ENCODE assay signal across 9 cellular contexts in genomic region chr6:112216699-112217551, GRCh38. TPM values are rescaled to one million over a fixed set of nuclear protein-coding genes. Genes with fewer than 3 reads are reported as not detected.
DNase-seq lines count a peak whose midpoint lies in the region; ATAC-seq and TF ChIP-seq lines count a peak whose summit lies in the region.
"Had no signal": no experiment of that assay in that cellular context is flagged by ENCODE, and none has a peak within 500 bp of the region (broad histone marks: within the 10 kb centered on the region; RNA-seq: fewer than 3 reads in every experiment).

No MANE protein-coding gene starts in this region.

- no TSS peak for BruUV-seq in mammary epithelial cell (replicated peaks; lab: Mats Ljungman, UMichigan)

- no peak overlapping the region for H3K9ac ChIP-seq in mammary epithelial cell (ENCODE audit: insufficient read depth, low read length)

- no peaks in the 10 kb centered on the region for H3K9me3 Mint-ChIP-seq in activated CD4-positive, alpha-beta T cell treated with anti-CD3 and anti-CD28 coated beads for 36 hours (ENCODE audit: low read depth)

- H3K4me3 ChIP-seq in AG10803 (ENCODE audit: low read length): no peak overlapping the region
- no peak overlapping the region for H3K4me3 ChIP-seq in mammary epithelial cell (replicated peaks in 1 of 3; ENCODE audit: insufficient read depth in 1 of 3, low read depth in 2 of 3, low read length in 3 of 3)
- no peak overlapping the region for H3K4me3 ChIP-seq in mesodermal cell (ENCODE audit: extremely low read depth, insufficient read depth, low read length, poor library complexity, severe bottlenecking)

- no peaks in the 10 kb centered on the region for H3K9me3 ChIP-seq in mammary epithelial cell (replicated peaks; ENCODE audit: insufficient read depth, low read length)
- H3K9me3 ChIP-seq in mesodermal cell (ENCODE audit: control insufficient read depth, low read length): no peaks in the 10 kb centered on the region

- TF ChIP-seq RAD21 in Ishikawa (IDR thresholded peaks at IDR 0.05; ENCODE audit: low read depth): no peak

- TF ChIP-seq EP300 in Ishikawa (IDR thresholded peaks at IDR 0.05; ENCODE audit: borderline replicate concordance): no peak

- intact Hi-C loops in mammary epithelial cell (cut with micrococcal nuclease): no loop called here
- intact Hi-C loops in activated CD4-positive, alpha-beta T cell treated with anti-CD3 and anti-CD28 coated beads for 36 hours (cut with DNase I, micrococcal nuclease): no loop called here

- H3K36me3 ChIP-seq in mammary epithelial cell (ENCODE audit: insufficient read depth, low read length) (no peaks in the 10 kb centered on the region), mesodermal cell (ENCODE audit: control insufficient read depth, insufficient read depth, low read length) (no peaks in the 10 kb centered on the region)

- no peak overlapping the region for H3K4me3 Mint-ChIP-seq in activated CD4-positive, alpha-beta T cell treated with anti-CD3 and anti-CD28 coated beads for 36 hours

- H3K4me1 Mint-ChIP-seq in activated CD4-positive, alpha-beta T cell treated with anti-CD3 and anti-CD28 coated beads for 36 hours: no peaks in the 10 kb centered on the region

- no peaks in the 10 kb centered on the region for H4K20me1 ChIP-seq in mammary epithelial cell (ENCODE audit: insufficient read depth, low read length)

- WGBS in mammary epithelial cell (ENCODE audit: low coverage, missing lambda C conversion rate): 69% methylated on average over 6 of the region's 6 CpGs
- WGBS in mesodermal cell (ENCODE audit: insufficient coverage in 2 of 2), 2 experiments: 90 to 100% methylated on average over 3 of the region's 6 CpGs

- no peak for ATAC-seq in activated CD4-positive, alpha-beta T cell treated with anti-CD3 and anti-CD28 coated beads for 36 hours
- no peak for ATAC-seq in GM18873 (IDR thresholded peaks at IDR 0.05; ENCODE audit: low FRiP score, unreplicated experiment)

- no peak overlapping the region for H3K27ac ChIP-seq in mammary epithelial cell (ENCODE audit: insufficient read depth, low read depth, low read length)
- H3K27ac ChIP-seq in mesodermal cell (ENCODE audit: low read depth, low read length, severe bottlenecking): peak overlapping the region; percentile 43

- peak overlapping the region; percentile 31 for H3K4me2 ChIP-seq in mammary epithelial cell (ENCODE audit: insufficient read depth, low read depth, low read length)

- no peaks in the 10 kb centered on the region for H3K79me2 ChIP-seq in mammary epithelial cell (ENCODE audit: insufficient read depth, low read length)

- peaks cover 6% of the 10 kb centered on the region for H3K27me3 Mint-ChIP-seq in activated CD4-positive, alpha-beta T cell treated with anti-CD3 and anti-CD28 coated beads for 36 hours

- TF ChIP-seq CTCF in AG10803 (conservative IDR thresholded peaks at IDR 0.05; ENCODE audit: low read length): no peak
- TF ChIP-seq CTCF in mammary epithelial cell (conservative IDR thresholded peaks at IDR 0.05 in 1 of 2, IDR thresholded peaks at IDR 0.05 in 1 of 2; ENCODE audit: extremely low read depth in 1 of 2, insufficient read depth in 1 of 2, low read depth in 1 of 2, low read length in 2 of 2): no peak
- no peak for TF ChIP-seq CTCF in GM10266 (IDR thresholded peaks at IDR 0.05; ENCODE audit: control insufficient read depth, insufficient read depth, low read depth, missing control alignments)

- no peak overlapping the region for H2AFZ ChIP-seq in mammary epithelial cell (ENCODE audit: low read depth, low read length)

- in situ Hi-C loops in mammary epithelial cell (cut with MboI; ENCODE audit: low sequenced_read_pairs in 2 of 2): no loop called here

- POLR2A ChIA-PET in activated CD4-positive, alpha-beta T cell treated with anti-CD3 and anti-CD28 coated beads for 36 hours (lab: Charles Lee): no interaction called here

- CTCF ChIA-PET in mammary epithelial cell (lab: Charles Lee; ENCODE audit: low non-redundant PET): no interaction called here
- CTCF ChIA-PET in activated CD4-positive, alpha-beta T cell treated with anti-CD3 and anti-CD28 coated beads for 36 hours (lab: Charles Lee): interaction anchor here (0.7 to 0.8 kb wide), 2 partner anchors 37 to 92 kb away, joined by 3 read pairs; no protein-coding TSS in a partner anchor

- no peaks in the 10 kb centered on the region for H3K36me3 Mint-ChIP-seq in activated CD4-positive, alpha-beta T cell treated with anti-CD3 and anti-CD28 coated beads for 36 hours (ENCODE audit: low read depth)

- H3K4me1 ChIP-seq in mammary epithelial cell (ENCODE audit: insufficient read depth, low read length) (peaks cover 15% of the 10 kb centered on the region), mesodermal cell (ENCODE audit: control insufficient read depth, insufficient read depth, low read length, poor library complexity, severe bottlenecking) (peaks cover 34% of the 10 kb centered on the region)

- dilution Hi-C loops in mammary epithelial cell (cut with HindIII; ENCODE audit: low sequenced_read_pairs): no loop called here

- DNase-seq in AG10803 (ENCODE audit: low read depth) (peak; percentile 86), mammary epithelial cell (peak; percentile 83), GM10266 (ENCODE audit: extremely low spot score) (no peak)
- DNase-seq in activated CD4-positive, alpha-beta T cell treated with anti-CD3 and anti-CD28 coated beads for 36 hours: no peak
- no peak for DNase-seq in activated T-cell treated with anti-CD3 and anti-CD28 coated beads, Interleukin-2, amount 50 U/mL, for 1 hour
- DNase-seq: nucleus accumbens had no signal

- no peaks in the 10 kb centered on the region for H3K27me3 ChIP-seq in mammary epithelial cell (ENCODE audit: insufficient read depth, low read length)

- no peak overlapping the region for H3K27ac Mint-ChIP-seq in activated CD4-positive, alpha-beta T cell treated with anti-CD3 and anti-CD28 coated beads for 36 hours

TF ChIP-seq in Ishikawa, 13 proteins besides CTCF, POLR2A, EP300 and RAD21:
- peak; percentile 84 for TF ChIP-seq CEBPB (IDR thresholded peaks at IDR 0.05)
- no peak for TF ChIP-seq TCF12 (IDR thresholded peaks at IDR 0.05; ENCODE audit: low read depth)
TF ChIP-seq in Ishikawa: peak in this region for 1.

RNA-seq across cellular contexts. Expression of gene LAMA4, which starts 37.4 kb away (rescaled TPM):
- total RNA-seq in mammary epithelial cell: 1 to 10 TPM in 1 of 2 donors, under 1 TPM in 1; 0.35 to 1.2 TPM
- polyA plus RNA-seq in mammary epithelial cell: 0.18 TPM
- polyA minus RNA-seq in mammary epithelial cell: not detected
- 5.1 TPM for polyA plus RNA-seq in mesodermal cell (2013, experiment 1 of 2)
- polyA plus RNA-seq in mesodermal cell (2013, experiment 2 of 2): 5.9 TPM
- under 1 TPM in 1 of 2 experiments, not detected in 1; 0.09 TPM for total RNA-seq in activated CD4-positive, alpha-beta T cell treated with anti-CD3 and anti-CD28 coated beads for 36 hours

Comparison
In these comparisons a context has a peak if more than half of its experiments do, and no peak if none do; other contexts are left out.
1. DNase-seq: peak in AG10803 (single experiment) and mammary epithelial cell (single experiment); none in GM10266 (single experiment), activated CD4-positive, alpha-beta T cell treated with anti-CD3 and anti-CD28 coated beads for 36 hours (single experiment) and activated T-cell treated with anti-CD3 and anti-CD28 coated beads, Interleukin-2, amount 50 U/mL, for 1 hour (single experiment).